Comparison of ENCODE assay signal across 8 cellular contexts in the genomic region with DNA sequence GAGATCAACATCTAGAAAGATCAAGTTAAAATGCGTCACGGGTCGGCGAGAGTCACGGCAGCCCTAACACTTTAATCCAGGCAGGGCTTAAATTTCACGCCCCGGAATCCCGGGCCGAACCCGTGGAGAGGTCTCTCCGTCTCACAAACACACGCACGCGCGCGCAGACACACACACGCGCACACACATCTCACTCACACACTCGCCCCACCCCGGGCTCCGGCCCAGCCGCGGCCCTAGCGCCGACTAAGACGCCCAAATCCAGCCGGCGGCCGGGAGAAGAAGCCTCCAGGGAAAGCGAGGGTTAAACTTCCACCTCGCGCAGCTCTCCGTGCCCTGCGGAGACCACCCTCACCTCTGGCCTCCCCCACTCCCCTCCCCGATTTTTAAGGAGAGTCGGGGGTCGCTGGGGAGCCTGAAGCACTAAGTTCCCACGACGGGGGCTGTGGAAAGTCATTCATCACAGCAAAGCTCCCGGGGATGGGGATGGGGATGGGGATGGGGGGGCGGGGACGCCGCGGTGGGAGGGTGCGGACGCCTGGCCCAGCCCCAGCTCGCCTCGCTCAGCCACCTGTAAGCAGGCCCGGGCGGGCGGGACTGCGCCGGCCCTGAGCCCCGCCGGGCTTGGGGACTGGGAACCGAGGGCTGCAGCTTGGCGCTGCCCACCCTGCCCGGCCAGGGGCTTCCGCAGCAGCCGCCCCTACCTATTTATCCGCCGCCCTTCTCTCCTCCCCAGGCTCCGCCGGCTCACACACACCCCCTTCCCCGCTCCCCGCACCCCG. TPM values are rescaled to one million over a fixed set of nuclear protein-coding genes. Genes with fewer than 3 reads are reported as not detected.
DNase-seq lines count a peak whose midpoint lies in the region; ATAC-seq and TF ChIP-seq lines count a peak whose summit lies in the region.

No MANE protein-coding gene starts in this region.

- no peaks in the 10 kb centered on the region for H3K9me3 ChIP-seq in Panc1 (ENCODE audit: control insufficient read depth, insufficient read depth, low read depth, low read length)

- peak overlapping the region; percentile 66 for H3K27ac ChIP-seq in Panc1 (ENCODE audit: low read length)
- peak overlapping the region; percentile 96 for H3K27ac ChIP-seq in layer of hippocampus (ENCODE audit: low read depth, low read length)

- POLR2A ChIA-PET in Panc1 (lab: Charles Lee): interaction anchor here (0.6 kb wide), 1 partner anchor 26 kb away, joined by 3 read pairs; no protein-coding TSS in a partner anchor

- no peaks in the 10 kb centered on the region; the same call in 1 of the 2 replicates for H3K36me3 ChIP-seq in Panc1 (ENCODE audit: control insufficient read depth, insufficient read depth, low read length)

- BruUV-seq in Panc1 (replicated peaks; lab: Mats Ljungman, UMichigan): no TSS peak

- H3K27me3 ChIP-seq in Panc1 (ENCODE audit: control insufficient read depth, insufficient read depth, low read length) (no peaks in the 10 kb centered on the region; the same call in 1 of the 2 replicates), layer of hippocampus (ENCODE audit: control insufficient read depth, insufficient read depth, low read length) (peaks cover 2% of the 10 kb centered on the region)

- TF ChIP-seq CTCF in GM12864 (IDR thresholded peaks at IDR 0.05; ENCODE audit: low read depth, low read length, missing control alignments) (no peak), Panc1 (IDR thresholded peaks at IDR 0.05) (no peak)

- in situ Hi-C loops in Panc1 (cut with HindIII; ENCODE audit: low pct_unique_long_range_greater_than_20kb, low sequenced_read_pairs): no loop called here

- DNase-seq in GM12864 (ENCODE audit: low read depth): no peak
- no peak for DNase-seq in Panc1 (ENCODE audit: low read depth, low spot score)
- peak; percentile 68 for DNase-seq in cerebellum (ENCODE audit: low spot score)
- peak; percentile 22 for DNase-seq in stimulated activated CD4-positive, alpha-beta T cell treated with anti-CD3 and anti-CD28 coated beads, Interleukin-4, amount 100 ng/mL, for 24 hours
- no peak for DNase-seq in GM19238 (ENCODE audit: insufficient read length, low spot score)
- DNase-seq in NCI-H524 treated with DMSO at 0.1 percent for 48 hours (lab: John Stamatoyannopoulos, UW): no peak

- intact Hi-C loops in Panc1 (cut with micrococcal nuclease; ENCODE audit: unreplicated experiment): no loop called here

- peaks cover 17% of the 10 kb centered on the region for H3K4me1 ChIP-seq in Panc1 (ENCODE audit: control insufficient read depth, insufficient read depth, low read length)

- H3K4me3 ChIP-seq in GM12864 (ENCODE audit: low read depth, low read length) (peak overlapping the region; percentile 56), Panc1 (ENCODE audit: low read depth in 2 of 2, low read length in 2 of 2) (peak overlapping the region; percentile 67 to 81)

- CTCF ChIA-PET in Panc1 (lab: Charles Lee): interaction anchor here (0.7 kb wide), 1 partner anchor 259 kb away, joined by 3 read pairs; no protein-coding TSS in a partner anchor

- ATAC-seq in Panc1 (peak; percentile 14; the same call in 1 of the 2 replicates), GM21447 (IDR thresholded peaks at IDR 0.05; ENCODE audit: unreplicated experiment) (no peak)

RNA-seq across cellular contexts. Expression of a gene that starts 1.6 kb away (rescaled TPM):
- total RNA-seq in Panc1 (2021; ENCODE audit: unreplicated experiment): 18.5 TPM
- polyA plus RNA-seq in Panc1 (2012; ENCODE audit: insufficient read length): 18.1 TPM
- total RNA-seq in cerebellum: 14.5 TPM

Comparison
In these comparisons a context has a peak if more than half of its experiments do, and no peak if none do; other contexts are left out.
1. DNase-seq: peak in cerebellum (single experiment) and stimulated activated CD4-positive, alpha-beta T cell treated with anti-CD3 and anti-CD28 coated beads, Interleukin-4, amount 100 ng/mL, for 24 hours (single experiment); none in GM12864 (single experiment), Panc1 (single experiment), GM19238 (single experiment) and NCI-H524 treated with DMSO at 0.1 percent for 48 hours (single experiment).